Comparison of ENCODE assay signal across 1 cellular context in genomic region chr3:52696830-52697621, GRCh38.
A peak's percentile ranks its signal among the peaks of the same experiment; 100 is the strongest.
TF ChIP-seq lines count a peak whose summit lies in the region.

No MANE protein-coding gene starts in this region.

TF ChIP-seq in HepG2, 621 proteins besides CTCF, POLR2A, EP300 and RAD21:
- TF ChIP-seq ZNF276 (CRISPR knock-in tag; IDR thresholded peaks at IDR 0.05; ENCODE audit: low read depth) = no peak
- TF ChIP-seq RBFOX2 (IDR thresholded peaks at IDR 0.05; ENCODE audit: low read depth, low read length) = 0 out of 2 replicates have a peak, but pooled peaks have one; percentile 14
